Comparison of ENCODE assay signal across 1 cellular context in the genomic region with DNA sequence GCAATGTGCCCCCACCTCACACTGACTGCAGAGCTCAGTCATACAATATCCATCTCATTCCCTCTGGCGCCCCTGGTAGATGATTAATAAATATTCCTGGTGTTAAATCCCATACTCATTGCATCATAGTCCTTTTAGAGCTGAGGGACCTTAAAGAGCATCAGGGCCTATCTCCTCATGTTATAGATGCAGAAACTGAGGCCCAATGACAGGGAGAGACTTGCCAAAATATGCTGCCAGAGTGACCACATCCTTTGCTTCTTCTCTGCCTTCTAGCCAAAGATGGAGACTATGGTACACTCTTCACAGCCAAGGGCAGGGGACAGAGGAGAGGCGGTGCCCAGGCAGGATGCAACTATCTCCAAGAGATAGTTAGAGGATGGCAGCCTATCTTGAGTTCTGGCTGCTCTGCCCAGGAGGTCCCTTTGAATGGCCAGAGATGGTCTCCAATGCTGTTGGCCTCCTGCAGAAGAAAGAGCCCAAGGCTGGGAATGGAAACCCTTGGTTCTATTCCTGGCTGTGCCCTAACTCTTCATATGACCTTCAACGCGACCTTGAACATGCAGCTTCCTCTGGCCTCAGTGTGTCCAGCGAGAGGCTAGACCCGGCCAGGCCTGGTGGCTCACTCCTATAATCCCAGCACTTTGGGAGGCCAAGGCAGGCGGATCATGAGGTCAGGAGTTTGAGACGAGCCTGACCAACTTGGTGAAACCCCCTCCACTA.
A peak's percentile ranks its signal among the peaks of the same experiment; 100 is the strongest.
TF ChIP-seq lines count a peak whose summit lies in the region.

No MANE protein-coding gene starts in this region.

TF ChIP-seq in K562, 482 proteins besides CTCF, POLR2A, EP300 and RAD21:
- TF ChIP-seq ESRRA (IDR thresholded peaks at IDR 0.05; ENCODE audit: borderline replicate concordance, low read depth) (peak; percentile 64), FOXK2 (conservative IDR thresholded peaks at IDR 0.05 in 1 of 2, IDR thresholded peaks at IDR 0.05 in 1 of 2; ENCODE audit: low read depth in 2 of 2) (no peak)
